In genomic region chr13:52419080-52419479, GRCh38 we compare ENCODE assay signal across 19 cellular contexts.
"Had no signal": no experiment of that assay in that cellular context is flagged by ENCODE, and none has a peak within 500 bp of the region (broad histone marks: within the 10 kb centered on the region; RNA-seq: fewer than 3 reads in every experiment).

No MANE protein-coding gene starts in this region.

- H3K27ac ChIP-seq: dorsolateral prefrontal cortex, pancreas, vagina had no signal

- H3K4me1 Mint-ChIP-seq: natural killer cell, neural crest cell had no signal

- H3K9me3 Mint-ChIP-seq: natural killer cell, neural crest cell had no signal

- H3K27me3 ChIP-seq: dorsolateral prefrontal cortex, heart left ventricle, pancreas, upper lobe of left lung, vagina had no signal

- ATAC-seq: esophagus mucosa, left lobe of liver, natural killer cell, pancreas had no signal

- H3K9me3 ChIP-seq: heart left ventricle, pancreas, upper lobe of left lung, vagina had no signal

- DNase-seq: cortex of kidney; dorsolateral prefrontal cortex; effector CD8-positive, alpha-beta T cell; heart left ventricle; hypothalamus; kidney glomerular epithelial cell; natural killer cell; nucleus accumbens; pancreas; right cardiac atrium; small intestine; stimulated activated CD4-positive, alpha-beta T cell treated with anti-CD3 and anti-CD28 coated beads, Interleukin-12 subunit alpha, Interleukin-12 subunit beta, amount 100 ng/mL, for 4 hours; stimulated activated naive CD4-positive, alpha-beta T cell treated with Interleukin-2 at 50 U/mL for 16 hours; upper lobe of left lung had no signal

- H3K4me3 ChIP-seq: dorsolateral prefrontal cortex, heart left ventricle, pancreas, upper lobe of left lung, vagina had no signal

- H3K27me3 Mint-ChIP-seq: progenitor cell of endocrine pancreas had no signal

- H3K4me3 Mint-ChIP-seq: natural killer cell, neural crest cell had no signal

- H3K4me1 ChIP-seq: pancreas, upper lobe of left lung, vagina had no signal
